ENCODE assay signal across 8 cellular contexts in genomic region chr13:99249178-99249577, GRCh38. TPM values are rescaled to one million over a fixed set of nuclear protein-coding genes. Genes with fewer than 3 reads are reported as not detected.
"Had no signal": no experiment of that assay in that cellular context is flagged by ENCODE, and none has a peak within 500 bp of the region (broad histone marks: within the 10 kb centered on the region; RNA-seq: fewer than 3 reads in every experiment).

No MANE protein-coding gene starts in this region.

RNA-seq across cellular contexts. Expression of gene GPR18, which starts 9.0 kb away (rescaled TPM):
- total RNA-seq: ascending aorta, bronchial epithelial cell, cardiac septum, cerebellum, dorsolateral prefrontal cortex, esophagus muscularis mucosa, foreskin keratinocyte, gastrocnemius medialis had no signal
- polyA plus RNA-seq: foreskin keratinocyte had no signal

RNA-seq across cellular contexts. Expression of gene GPR183, which starts 58.0 kb away (rescaled TPM):
- total RNA-seq: bronchial epithelial cell, foreskin keratinocyte had no signal
- polyA plus RNA-seq: foreskin keratinocyte had no signal
